In genomic region chr22:39152511-39153219, GRCh38 we compare ENCODE assay signal across 8 cellular contexts. TPM values are rescaled to one million over a fixed set of nuclear protein-coding genes. Genes with fewer than 3 reads are reported as not detected.
DNase-seq lines count a peak whose midpoint lies in the region; ATAC-seq and TF ChIP-seq lines count a peak whose summit lies in the region.

CBX7 (minus strand) TSS chr22:39152680; CDS start chr22:39152444, 236 bp downstream.

- peak; percentile 91 for DNase-seq in BE2C
- DNase-seq in NCI-H82 treated with DMSO at 0.1 percent for 48 hours (lab: John Stamatoyannopoulos, UW; ENCODE audit: unreplicated experiment): peak; percentile 68
- peak; percentile 72 to 85 for DNase-seq in activated CD8-positive, alpha-beta memory T cell treated with anti-CD3 and anti-CD28 coated beads for 1 hour (ENCODE audit: extremely low read depth in 1 of 2, low read depth in 1 of 2)
- DNase-seq in medulla oblongata (ENCODE audit: extremely low spot score): peak; percentile 96
- peak; percentile 71 for DNase-seq in stimulated activated CD8-positive, alpha-beta memory T cell treated with anti-CD3 and anti-CD28 coated beads, Interleukin-12 subunit alpha, Interleukin-12 subunit beta, amount 100 ng/mL, for 24 hours (ENCODE audit: extremely low read depth)

- TF ChIP-seq CTCF in BE2C (IDR thresholded peaks at IDR 0.05; ENCODE audit: low read depth, low read length): no peak

- 1% methylated on average over 98 of the region's 98 CpGs for WGBS in ectodermal cell, 2 experiments

- H3K27me3 ChIP-seq in BE2C (peaks cover 42% of the 10 kb centered on the region), ectodermal cell (ENCODE audit: control insufficient read depth, insufficient read depth, low read length, poor library complexity, severe bottlenecking) (peaks cover 33% of the 10 kb centered on the region)

- peak; percentile 32 for TF ChIP-seq POLR2A in GM19099 (IDR thresholded peaks at IDR 0.05; ENCODE audit: extremely low read depth, insufficient read length, low read depth)

- no peaks in the 10 kb centered on the region for H3K9me3 ChIP-seq in BE2C
- H3K9me3 ChIP-seq in ectodermal cell (ENCODE audit: control insufficient read depth, low read length): no peaks in the 10 kb centered on the region

- H3K4me1 ChIP-seq in BE2C (no peaks in the 10 kb centered on the region), ectodermal cell (ENCODE audit: control insufficient read depth, insufficient read depth, low read length) (no peaks in the 10 kb centered on the region)

- no peak within 1 kb of the TSS for H3K27ac ChIP-seq in ectodermal cell (ENCODE audit: insufficient read depth, low read depth, low read length, poor library complexity, severe bottlenecking)

- H3K4me3 ChIP-seq in BE2C (ENCODE audit: low read depth, low read length) (peak within 1 kb of the TSS; percentile 59), ectodermal cell (ENCODE audit: insufficient read depth, low read depth, low read length) (peak within 1 kb of the TSS; percentile 40)

- ATAC-seq in HG03432 (IDR thresholded peaks at IDR 0.05; ENCODE audit: unreplicated experiment): peak; percentile 75

- H3K36me3 ChIP-seq in BE2C: no peaks in the 10 kb centered on the region
- no peaks in the 10 kb centered on the region for H3K36me3 ChIP-seq in ectodermal cell (ENCODE audit: control insufficient read depth, insufficient read depth, low read length)

RNA-seq across cellular contexts. Expression of gene CBX7, which starts in this region (rescaled TPM):
- polyA plus RNA-seq in BE2C (2012; ENCODE audit: insufficient read depth, insufficient read length, low read depth): not detected
- polyA plus RNA-seq in ectodermal cell (2013, experiment 1 of 4): 5.6 TPM
- polyA plus RNA-seq in ectodermal cell (2013, experiment 2 of 4): 6.0 TPM
- 6.4 TPM for polyA plus RNA-seq in ectodermal cell (2013, experiment 3 of 4)
- polyA plus RNA-seq in ectodermal cell (2013, experiment 4 of 4): 7.3 TPM
